10 cellular contexts compared by ENCODE assay signal in genomic region chr12:109878247-109878625, GRCh38. TPM values are rescaled to one million over a fixed set of nuclear protein-coding genes. Genes with fewer than 3 reads are reported as not detected.
A peak's percentile ranks its signal among the peaks of the same experiment; 100 is the strongest.
DNase-seq lines count a peak whose midpoint lies in the region; ATAC-seq and TF ChIP-seq lines count a peak whose summit lies in the region.
"Had no signal": no experiment of that assay in that cellular context is flagged by ENCODE, and none has a peak within 500 bp of the region (broad histone marks: within the 10 kb centered on the region; RNA-seq: fewer than 3 reads in every experiment).

No MANE protein-coding gene starts in this region.

- TF ChIP-seq CTCF in DND-41 (IDR thresholded peaks at IDR 0.05; ENCODE audit: borderline replicate concordance, extremely low read depth, low read length, poor library complexity, severe bottlenecking) (no peak), parathyroid adenoma (IDR thresholded peaks at IDR 0.05) (no peak)

- ATAC-seq in DND-41 (ENCODE audit: insufficient read depth, low read depth) (no peak), T-helper 17 cell (no peak), GM21360 (IDR thresholded peaks at IDR 0.05; ENCODE audit: unreplicated experiment) (no peak), GM21717 (IDR thresholded peaks at IDR 0.05; ENCODE audit: unreplicated experiment) (no peak)
- ATAC-seq: Panc1 had no signal

- H2AFZ ChIP-seq in DND-41 (ENCODE audit: low read depth, low read length) = no peak overlapping the region
- H2AFZ ChIP-seq in parathyroid adenoma = no peak overlapping the region

- WGBS in esophagus, 2 donors = 52 to 69% methylated on average over 3 of the region's 3 CpGs

- peaks cover 5% of the 10 kb centered on the region for H3K36me3 Mint-ChIP-seq in T-helper 17 cell (ENCODE audit: low read depth)

- peak overlapping the region; percentile 99 for H3K4me2 ChIP-seq in DND-41 (ENCODE audit: insufficient read depth, low read length)
- H3K4me2 ChIP-seq in parathyroid adenoma (ENCODE audit: low read length) = no peak overlapping the region

- H3K4me3 ChIP-seq in DND-41 (ENCODE audit: low read depth in 1 of 2, low read length in 2 of 2) (no peak overlapping the region), esophagus (ENCODE audit: low read depth in 1 of 2, low read length in 2 of 2) (peak overlapping the region; percentile 89 to 96), parathyroid adenoma (ENCODE audit: low read depth, low read length) (peak overlapping the region; percentile 69)
- H3K4me3 ChIP-seq: cardiac muscle cell had no signal

- peaks cover 50% of the 10 kb centered on the region for H3K4me1 Mint-ChIP-seq in T-helper 17 cell

- H3K27me3 ChIP-seq in DND-41 (ENCODE audit: insufficient read depth, low read length, poor library complexity) = no peaks in the 10 kb centered on the region
- no peaks in the 10 kb centered on the region for H3K27me3 ChIP-seq in esophagus (ENCODE audit: control insufficient read depth in 1 of 2, insufficient read depth in 2 of 2, low read length in 2 of 2)
- H3K27me3 ChIP-seq in parathyroid adenoma (ENCODE audit: control insufficient read depth, insufficient read depth, low read length) = no peaks in the 10 kb centered on the region

- H3K27ac Mint-ChIP-seq in T-helper 17 cell = peak overlapping the region; percentile 93

- peak overlapping the region; percentile 98 for H3K4me3 Mint-ChIP-seq in T-helper 17 cell

- peaks cover 18% of the 10 kb centered on the region; the same call in 1 of the 2 replicates for H4K20me1 ChIP-seq in DND-41 (ENCODE audit: insufficient read depth, low read length)

- H3K9me3 ChIP-seq in DND-41 (ENCODE audit: insufficient read depth, low read length, severe bottlenecking) (no peaks in the 10 kb centered on the region), T-helper 17 cell (ENCODE audit: control insufficient read depth, low read length, poor library complexity, severe bottlenecking) (no peaks in the 10 kb centered on the region), esophagus (ENCODE audit: control insufficient read depth in 2 of 2, insufficient read depth in 1 of 2, low read depth in 1 of 2, low read length in 1 of 2) (no peaks in the 10 kb centered on the region), parathyroid adenoma (ENCODE audit: control insufficient read depth, low read length) (no peaks in the 10 kb centered on the region)

- H3K27ac ChIP-seq in DND-41 (ENCODE audit: low read length) (no peak overlapping the region), esophagus (ENCODE audit: low read depth in 2 of 2, low read length in 1 of 2) (peak overlapping the region; percentile 90 to 95), parathyroid adenoma (no peak overlapping the region)
- H3K27ac ChIP-seq: cardiac muscle cell had no signal

- H3K79me2 ChIP-seq in DND-41 (ENCODE audit: insufficient read depth, low read length) (peaks cover 38% of the 10 kb centered on the region), parathyroid adenoma (peaks cover 42% of the 10 kb centered on the region)

- H3K4me1 ChIP-seq in DND-41 (ENCODE audit: insufficient read depth, low read length) (peaks cover 31% of the 10 kb centered on the region), esophagus (ENCODE audit: control insufficient read depth in 2 of 2, insufficient read depth in 2 of 2, low read length in 1 of 2) (peaks cover 2 to 17% of the 10 kb centered on the region in 2 donors), parathyroid adenoma (peaks cover 27% of the 10 kb centered on the region)

- H3K27me3 Mint-ChIP-seq in T-helper 17 cell = no peaks in the 10 kb centered on the region

- no peak for DNase-seq in DND-41
- no peak for DNase-seq in T-helper 17 cell
- no peak for DNase-seq in activated CD8-positive, alpha-beta memory T cell treated with anti-CD3 and anti-CD28 coated beads, Interleukin-2, amount 50 U/mL, for 4 hours
- DNase-seq: DMS 273 treated with DMSO at 0.1 percent for 48 hours had no signal

- no peak overlapping the region for H3K9ac ChIP-seq in DND-41 (ENCODE audit: low read depth, low read length)
- no peak overlapping the region for H3K9ac ChIP-seq in parathyroid adenoma

- H3K36me3 ChIP-seq in DND-41 (ENCODE audit: insufficient read depth, low read length) (no peaks in the 10 kb centered on the region), esophagus (ENCODE audit: control insufficient read depth in 2 of 2, insufficient read depth in 2 of 2, low read length in 1 of 2) (peaks cover 0 to 2% of the 10 kb centered on the region in 2 donors), parathyroid adenoma (ENCODE audit: control insufficient read depth, insufficient read depth, low read length) (no peaks in the 10 kb centered on the region)
- H3K36me3 ChIP-seq: cardiac muscle cell had no signal

RNA-seq across cellular contexts. Expression of gene GLTP, which starts 2.1 kb away (rescaled TPM):
- 10 to 100 TPM; 28.3 to 29.4 TPM for total RNA-seq in T-helper 17 cell
- 100 to 1,000 TPM; 270 to 383 TPM for polyA plus RNA-seq in esophagus

RNA-seq across cellular contexts. Expression of gene TCHP, which starts 21.8 kb away (rescaled TPM):
- total RNA-seq in T-helper 17 cell = 10 to 100 TPM; 17.6 to 18.7 TPM
- 10 to 100 TPM; 14.1 to 17.4 TPM for polyA plus RNA-seq in esophagus

RNA-seq across cellular contexts. Expression of gene TRPV4, which starts 45.0 kb away (rescaled TPM):
- total RNA-seq in T-helper 17 cell = not detected
- 10 to 100 TPM in 1 of 2 donors, 1 to 10 TPM in 1; 6.7 to 10.7 TPM for polyA plus RNA-seq in esophagus

Comparison
In these comparisons a context has a peak if more than half of its experiments do, and no peak if none do; other contexts are left out.
1. H3K27ac ChIP-seq: peak in esophagus (2 of 2); none in DND-41 (single experiment) and parathyroid adenoma (single experiment).
2. H3K4me3 ChIP-seq: peak in esophagus (2 of 2) and parathyroid adenoma (single experiment); none in DND-41 (0 of 2).